In genomic region chr14:61247935-61248334, GRCh38 we compare ENCODE assay signal across 20 cellular contexts. TPM values are rescaled to one million over a fixed set of nuclear protein-coding genes. Genes with fewer than 3 reads are reported as not detected.
DNase-seq lines count a peak whose midpoint lies in the region; ATAC-seq and TF ChIP-seq lines count a peak whose summit lies in the region.
"Had no signal": no experiment of that assay in that cellular context is flagged by ENCODE, and none has a peak within 500 bp of the region (broad histone marks: within the 10 kb centered on the region; RNA-seq: fewer than 3 reads in every experiment).

No MANE protein-coding gene starts in this region.

- peaks cover 0 to 3% of the 10 kb centered on the region in 2 experiments; a peak in 1 of 4 replicates for H3K79me1 ChIP-seq in IMR-90 (ENCODE audit: low read depth in 1 of 2, low read length in 2 of 2)

- intact Hi-C loops in IMR-90 (cut with micrococcal nuclease): no loop called here

- H3K4me2 ChIP-seq in IMR-90 (ENCODE audit: low read depth, low read length) (peak overlapping the region; percentile 11; the same call in 1 of the 2 replicates), osteoblast (ENCODE audit: insufficient read depth, low read length) (no peak overlapping the region)
- H3K4me2 ChIP-seq: hepatocyte, smooth muscle cell had no signal

- H4K5ac ChIP-seq in IMR-90 (ENCODE audit: low read depth, low read length): peak overlapping the region; percentile 33; the same call in 1 of the 2 replicates

- CTCF ChIA-PET in IMR-90 (lab: Yijun Ruan, JAX) (no interaction called here), WTC11 (lab: Charles Lee) (no interaction called here)

- H3K4ac ChIP-seq in IMR-90 (ENCODE audit: low read depth, low read length): peak overlapping the region; percentile 97

- dilution Hi-C loops in IMR-90 (cut with HindIII; ENCODE audit: low sequenced_read_pairs, unreplicated experiment): no loop called here

- H3K18ac ChIP-seq in IMR-90 (ENCODE audit: low read depth, low read length): peak overlapping the region; percentile 61; the same call in 1 of the 2 replicates

- in situ Hi-C loops in IMR-90 (cut with MboI; ENCODE audit: low sequenced_read_pairs): no loop called here
- in situ Hi-C loops in brain microvascular endothelial cell (cut with HindIII; ENCODE audit: low pct_ligation_motif_present, low sequenced_read_pairs): loop anchor here (25.0 kb wide), 1 partner anchor 611 kb away; the partner anchor contains the start of gene SIX1

- H2BK120ac ChIP-seq in IMR-90 (ENCODE audit: low read depth, low read length): peak overlapping the region; percentile 99

- H3K36me3 ChIP-seq in IMR-90 (ENCODE audit: control insufficient read depth, insufficient read depth, low read length): no peaks in the 10 kb centered on the region
- no peaks in the 10 kb centered on the region for H3K36me3 ChIP-seq in brain microvascular endothelial cell (replicated peaks)
- H3K36me3 ChIP-seq in osteoblast (ENCODE audit: insufficient read depth, low read length): no peaks in the 10 kb centered on the region
- no peaks in the 10 kb centered on the region for H3K36me3 ChIP-seq in gastroesophageal sphincter
- H3K36me3 ChIP-seq: pancreas had no signal

- no peak overlapping the region for H3K4me3 Mint-ChIP-seq in WTC11
- H3K4me3 Mint-ChIP-seq: CD14-positive monocyte; central memory CD8-positive, alpha-beta T cell; stimulated activated naive B cell treated with anti-CD40 and anti-IgM and Interleukin-4, amounts not matched to agents 10 μg/mL and 1 μg/mL and 100 μg/mL, for 72 hours had no signal

- H3K9me3 ChIP-seq in IMR-90 (ENCODE audit: control insufficient read depth, insufficient read depth, low read length) (no peaks in the 10 kb centered on the region), osteoblast (ENCODE audit: low read depth, low read length) (no peaks in the 10 kb centered on the region), gastroesophageal sphincter (no peaks in the 10 kb centered on the region)
- H3K9me3 ChIP-seq: mucosa of descending colon, pancreas had no signal

- no peaks in the 10 kb centered on the region for H3K27me3 ChIP-seq in IMR-90 (ENCODE audit: control insufficient read depth, insufficient read depth, low read length)
- no peaks in the 10 kb centered on the region for H3K27me3 ChIP-seq in brain microvascular endothelial cell (replicated peaks)
- no peaks in the 10 kb centered on the region for H3K27me3 ChIP-seq in osteoblast (ENCODE audit: insufficient read depth, low read length)
- H3K27me3 ChIP-seq in gastroesophageal sphincter: no peaks in the 10 kb centered on the region
- H3K27me3 ChIP-seq: hepatocyte, pancreas had no signal

- no peaks in the 10 kb centered on the region for H3K79me2 ChIP-seq in osteoblast (ENCODE audit: insufficient read depth, low read length)
- H3K79me2 ChIP-seq: hepatocyte had no signal

- H3K27ac Mint-ChIP-seq in WTC11: no peak overlapping the region
- H3K27ac Mint-ChIP-seq: stimulated activated naive B cell treated with anti-CD40 and anti-IgM and Interleukin-4, amounts not matched to agents 10 μg/mL and 1 μg/mL and 100 μg/mL, for 72 hours had no signal

- peak overlapping the region; percentile 77 for H3K56ac ChIP-seq in IMR-90 (ENCODE audit: extremely low read depth, insufficient read depth, low read length)

- H2AK9ac ChIP-seq in IMR-90 (replicated peaks; ENCODE audit: low read depth, low read length, poor library complexity): no peak overlapping the region

- H4K20me1 ChIP-seq in IMR-90 (ENCODE audit: insufficient read depth, low read length): no peaks in the 10 kb centered on the region
- no peaks in the 10 kb centered on the region for H4K20me1 ChIP-seq in osteoblast (ENCODE audit: insufficient read depth, low read length)

- H3K27me3 Mint-ChIP-seq in WTC11 (ENCODE audit: low read depth): peaks cover 3% of the 10 kb centered on the region; the same call in 1 of the 2 replicates

- no peak for TF ChIP-seq RAD21 in IMR-90 (IDR thresholded peaks at IDR 0.05; ENCODE audit: low read length)

- H2BK20ac ChIP-seq in IMR-90 (ENCODE audit: low read depth, low read length): peak overlapping the region; percentile 99

- H3K36me3 Mint-ChIP-seq in WTC11: no peaks in the 10 kb centered on the region
- H3K36me3 Mint-ChIP-seq: CD14-positive monocyte; stimulated activated naive B cell treated with anti-CD40 and anti-IgM and Interleukin-4, amounts not matched to agents 10 μg/mL and 1 μg/mL and 100 μg/mL, for 72 hours had no signal

- H3K9me3 Mint-ChIP-seq in WTC11: no peaks in the 10 kb centered on the region
- H3K9me3 Mint-ChIP-seq: central memory CD8-positive, alpha-beta T cell; stimulated activated naive B cell treated with anti-CD40 and anti-IgM and Interleukin-4, amounts not matched to agents 10 μg/mL and 1 μg/mL and 100 μg/mL, for 72 hours had no signal

- H3K23ac ChIP-seq in IMR-90 (ENCODE audit: low read depth, low read length): peak overlapping the region; percentile 98

- H4K91ac ChIP-seq in IMR-90 (ENCODE audit: insufficient read depth, low read depth, low read length): peak overlapping the region; percentile 95

- no TSS peak for BruUV-seq in IMR-90 (replicated peaks; lab: Mats Ljungman, UMichigan)

- H3K4me1 ChIP-seq in IMR-90 (ENCODE audit: control insufficient read depth, insufficient read depth, low read length) (peaks cover 8% of the 10 kb centered on the region), osteoblast (ENCODE audit: insufficient read depth, low read length) (peaks cover 14% of the 10 kb centered on the region), gastroesophageal sphincter (peaks cover 0 to 9% (median 3%) of the 10 kb centered on the region in 3 donors)
- H3K4me1 ChIP-seq: pancreas had no signal

- H3K27ac ChIP-seq in IMR-90 (ENCODE audit: insufficient read depth, low read length) (0 out of 2 replicates have a peak overlapping the region, but pooled peaks have one; percentile 45), brain microvascular endothelial cell (no peak overlapping the region), osteoblast (ENCODE audit: low read depth, low read length) (peak overlapping the region; percentile 16), gastroesophageal sphincter (no peak overlapping the region)
- H3K27ac ChIP-seq: hepatocyte, pancreas had no signal

- TF ChIP-seq EP300 in gastroesophageal sphincter (IDR thresholded peaks at IDR 0.05): no peak

- H2AFZ ChIP-seq in IMR-90 (replicated peaks; ENCODE audit: low read length, poor library complexity) (no peak overlapping the region), osteoblast (ENCODE audit: low read length) (peak overlapping the region; percentile 40)
- H2AFZ ChIP-seq: hepatocyte had no signal

- H2BK15ac ChIP-seq in IMR-90 (ENCODE audit: low read depth, low read length): peak overlapping the region; percentile 85; the same call in 2 of the 3 replicates

- H2BK5ac ChIP-seq in IMR-90 (ENCODE audit: low read depth, low read length, poor library complexity, severe bottlenecking): peak overlapping the region; percentile 90

- no peak overlapping the region for H3K4me3 ChIP-seq in IMR-90 (ENCODE audit: insufficient read depth, low read depth, low read length)
- no peak overlapping the region for H3K4me3 ChIP-seq in brain microvascular endothelial cell (ENCODE audit: low read depth, low read length)
- no peak overlapping the region for H3K4me3 ChIP-seq in osteoblast (ENCODE audit: insufficient read depth, low read length)
- H3K4me3 ChIP-seq in gastroesophageal sphincter: no peak overlapping the region
- H3K4me3 ChIP-seq: hepatocyte, mucosa of descending colon, pancreas, smooth muscle cell had no signal

- peak; percentile 60 for ATAC-seq in IMR-90 (ENCODE audit: low read depth)
- no peak for ATAC-seq in gastroesophageal sphincter
- ATAC-seq in WTC11: no peak
- ATAC-seq: HCT116; left colon; mucosa of descending colon; pancreas; stimulated activated naive B cell treated with anti-CD40 and anti-IgM and Interleukin-4, amounts not matched to agents 10 μg/mL and 1 μg/mL and 100 μg/mL, for 72 hours had no signal

- peak; percentile 75 for DNase-seq in ELR (ENCODE audit: low read depth)
- DNase-seq in IMR-90: peak; percentile 91
- peak; percentile 47 for DNase-seq in brain microvascular endothelial cell
- DNase-seq in osteoblast (ENCODE audit: insufficient read length, low spot score, missing footprints): no peak
- no peak for DNase-seq in WTC11 (ENCODE audit: low spot score)
- no peak for DNase-seq in NCI-H1092 (lab: John Stamatoyannopoulos, UW)
- DNase-seq: activated naive CD4-positive, alpha-beta T cell treated with Interleukin-2 at 50 U/mL for 16 hours; left colon; mucosa of descending colon; NCI-H1105 treated with DMSO at 0.1 percent for 48 hours; pancreas; SHP77 treated with DMSO at 0.1 percent for 48 hours; stimulated activated naive B cell treated with anti-CD40 and anti-IgM and Interleukin-4, amounts not matched to agents 10 μg/mL and 1 μg/mL and 100 μg/mL, for 72 hours; T1000 had no signal

- POLR2A ChIA-PET in IMR-90 (lab: Charles Lee; ENCODE audit: unreplicated experiment): interaction anchor here (0.9 kb wide), 1 partner anchor 102 kb away, joined by 7 read pairs; no protein-coding TSS in a partner anchor
- POLR2A ChIA-PET in WTC11 (lab: Charles Lee): no interaction called here

- peaks cover 25% of the 10 kb centered on the region for H3K4me1 Mint-ChIP-seq in WTC11

- H3K9me1 ChIP-seq in IMR-90 (ENCODE audit: insufficient read depth, low read length): peaks cover 17% of the 10 kb centered on the region

- 0% methylated on average over 1 of the region's 1 CpG; no CpG with 5 or more reads in 1 of the 2 experiments for WGBS in IMR-90 (ENCODE audit: extremely low coverage in 2 of 2, insufficient read length in 1 of 2), 2 experiments
- 32 to 36% methylated on average over 1 of the region's 1 CpG for WGBS in gastroesophageal sphincter (ENCODE audit: low coverage in 1 of 2), 2 donors

- TF ChIP-seq CTCF in IMR-90 (conservative IDR thresholded peaks at IDR 0.05; ENCODE audit: low read depth, low read length) (no peak), brain microvascular endothelial cell (IDR thresholded peaks at IDR 0.05; ENCODE audit: low read depth, low read length, missing control alignments) (no peak), osteoblast (IDR thresholded peaks at IDR 0.05; ENCODE audit: extremely low read depth, low read depth, low read length) (no peak), gastroesophageal sphincter (IDR thresholded peaks at IDR 0.05) (no peak), WTC11 (IDR thresholded peaks at IDR 0.05) (no peak)

- TF ChIP-seq POLR2A in IMR-90 (IDR thresholded peaks at IDR 0.05; ENCODE audit: low read depth, low read length) (no peak), gastroesophageal sphincter (IDR thresholded peaks at IDR 0.05) (no peak)

- peak overlapping the region; percentile 27 to 99; a peak in 3 of 4 replicates for H4K8ac ChIP-seq in IMR-90 (ENCODE audit: low read depth in 2 of 2, low read length in 2 of 2)

- peak overlapping the region; percentile 18; the same call in 1 of the 2 replicates for H3K9ac ChIP-seq in IMR-90 (ENCODE audit: low read depth, low read length)

- H2AK5ac ChIP-seq in IMR-90 (ENCODE audit: low read depth, low read length): peak overlapping the region; percentile 83; the same call in 1 of the 2 replicates

- peak overlapping the region; percentile 96; the same call in 1 of the 2 replicates for H3K14ac ChIP-seq in IMR-90 (replicated peaks; ENCODE audit: low read depth, low read length)

RNA-seq across cellular contexts. Expression of gene TMEM30B, which starts 33.2 kb away (rescaled TPM):
- total RNA-seq in IMR-90 (2012; rRNA removed) (under 0.01 TPM in 1 of 2 replicates, not detected in the other), osteoblast (1.1 and 1.8 TPM in 2 replicates), gastroesophageal sphincter (1 to 10 TPM; 1.6 to 4.8 (median 2.6) TPM), WTC11 (2021) (17.2 to 18.0 TPM (median 17.8 TPM) in 3 replicates)
- 0.03 and 0.13 TPM in 2 replicates for polyA plus RNA-seq in IMR-90 (2012; rRNA removed)
- 0.04 and 0.21 TPM in 2 replicates for polyA plus RNA-seq in IMR-90 (2012; cell fraction: cytosol; rRNA removed)
- 0.15 TPM in 1 of 2 replicates, not detected in the other for polyA plus RNA-seq in IMR-90 (2012; cell fraction: nucleus; rRNA removed; ENCODE audit: low replicate concordance)
- polyA plus RNA-seq: CD14-positive monocyte had no signal

Comparison
In these comparisons a context has a peak if more than half of its experiments do, and no peak if none do; other contexts are left out.
1. DNase-seq: peak in ELR (single experiment), IMR-90 (single experiment) and brain microvascular endothelial cell (single experiment); none in osteoblast (single experiment), WTC11 (single experiment) and NCI-H1092 (single experiment).
2. H3K27ac ChIP-seq: peak in IMR-90 (single experiment) and osteoblast (single experiment); none in brain microvascular endothelial cell (single experiment) and gastroesophageal sphincter (0 of 4).